In the genomic region with DNA sequence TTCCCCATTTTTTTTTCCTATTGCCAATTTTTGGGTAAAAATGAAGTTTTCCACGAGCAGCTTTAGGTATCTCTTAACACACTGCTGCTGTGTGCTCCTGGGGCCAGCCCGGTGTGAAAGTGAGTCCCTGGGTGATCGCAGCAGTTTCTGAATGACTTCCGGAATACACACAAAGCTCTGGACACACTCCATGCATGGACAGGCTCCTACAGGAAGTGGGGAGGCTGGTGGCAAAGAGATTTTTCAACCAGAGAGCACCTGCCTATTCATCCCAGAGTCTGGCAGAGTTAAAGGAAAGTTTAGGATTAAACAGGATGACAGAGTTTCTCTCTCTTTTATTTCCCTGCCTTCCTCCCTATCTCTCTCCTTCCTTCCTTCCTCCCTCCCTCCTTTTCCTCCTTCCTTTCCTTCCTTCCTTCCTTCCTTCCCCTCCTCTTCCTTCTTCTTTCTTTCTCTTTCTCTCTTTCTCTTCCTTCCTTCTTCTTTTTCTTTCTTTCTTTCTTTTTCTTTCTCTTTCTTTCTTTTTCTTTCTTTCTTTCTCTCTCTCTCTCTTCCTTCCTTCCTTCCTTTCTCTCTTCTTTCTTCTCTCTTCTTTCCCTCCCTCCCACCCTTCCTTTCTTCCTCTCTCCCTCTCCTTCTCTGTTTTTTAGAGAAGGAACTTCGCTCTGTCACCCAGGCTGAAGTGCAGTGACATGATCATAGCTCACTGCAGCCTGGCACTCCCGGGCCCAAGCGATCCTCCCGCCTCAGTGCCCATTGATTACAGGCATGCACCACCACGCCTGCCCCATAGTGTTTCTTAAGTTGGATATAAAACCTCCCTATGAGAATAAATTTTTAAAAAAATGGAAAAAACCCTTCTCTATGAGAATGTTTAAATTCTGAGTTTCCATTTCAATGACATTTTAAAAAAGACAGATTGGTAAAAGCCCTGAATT, we compare ENCODE assay signal across 11 cellular contexts. TPM values are rescaled to one million over a fixed set of nuclear protein-coding genes. Genes with fewer than 3 reads are reported as not detected.
A peak's percentile ranks its signal among the peaks of the same experiment; 100 is the strongest.
DNase-seq lines count a peak whose midpoint lies in the region; ATAC-seq, FAIRE-seq and TF ChIP-seq lines count a peak whose summit lies in the region.
"Had no signal": no experiment of that assay in that cellular context is flagged by ENCODE, and none has a peak within 500 bp of the region (broad histone marks: within the 10 kb centered on the region; RNA-seq: fewer than 3 reads in every experiment).

No MANE protein-coding gene starts in this region.

- H3K4me1 ChIP-seq in OCI-LY1 (ENCODE audit: insufficient read depth, low read length, severe bottlenecking): peaks cover 11% of the 10 kb centered on the region
- no peaks in the 10 kb centered on the region for H3K4me1 ChIP-seq in neural progenitor cell

- H3K4me2 ChIP-seq in OCI-LY1 (ENCODE audit: low read length) (no peak overlapping the region; the same call in 1 of the 2 replicates), neural progenitor cell (no peak overlapping the region)

- no peak overlapping the region for H3K4me3 Mint-ChIP-seq in neural progenitor cell
- H3K4me3 Mint-ChIP-seq: naive thymus-derived CD4-positive, alpha-beta T cell had no signal

- no peaks in the 10 kb centered on the region for H3K27me3 Mint-ChIP-seq in neural progenitor cell (ENCODE audit: insufficient read depth, low read depth)

- H3K27me3 ChIP-seq in OCI-LY1 (ENCODE audit: insufficient read depth, low read length): no peaks in the 10 kb centered on the region; the same call in 1 of the 2 replicates
- H3K27me3 ChIP-seq in neural progenitor cell: no peaks in the 10 kb centered on the region

- peaks cover 2% of the 10 kb centered on the region for H3K4me1 Mint-ChIP-seq in neural progenitor cell

- H3K27ac ChIP-seq in OCI-LY1 (ENCODE audit: low read depth, low read length, poor library complexity, severe bottlenecking) (peak overlapping the region; percentile 45), neural progenitor cell (no peak overlapping the region)

- H3K4me3 ChIP-seq in OCI-LY1 (ENCODE audit: low read depth, low read length, poor library complexity, severe bottlenecking) (no peak overlapping the region), neural progenitor cell (no peak overlapping the region)

- no peaks in the 10 kb centered on the region for H3F3A ChIP-seq in OCI-LY1 (ENCODE audit: insufficient read depth, low read length)
- no peaks in the 10 kb centered on the region for H3F3A ChIP-seq in neural progenitor cell (ENCODE audit: low read depth)

- ATAC-seq in HG02678 (IDR thresholded peaks at IDR 0.05; ENCODE audit: unreplicated experiment) (peak; percentile 64), Right ventricle myocardium superior (ENCODE audit: poor library complexity) (no peak)
- ATAC-seq: naive thymus-derived CD4-positive, alpha-beta T cell had no signal

- DNase-seq in GM18507 (ENCODE audit: extremely low spot score, insufficient read length, low read depth) (no peak), neural progenitor cell (ENCODE audit: low spot score) (no peak), Right ventricle myocardium superior (no peak), NCI-H1105 treated with DMSO at 0.1 percent for 48 hours (lab: John Stamatoyannopoulos, UW) (no peak), CD1c-positive myeloid dendritic cell (ENCODE audit: extremely low spot score) (no peak)
- DNase-seq in activated CD4-positive, CD25-positive, alpha-beta regulatory T cell treated with anti-CD3 and anti-CD28 coated beads, Interleukin-2, amount 50 U/mL, for 72 hours: no peak
- DNase-seq: activated CD8-positive, alpha-beta memory T cell treated with anti-CD3 and anti-CD28 coated beads, Interleukin-2, amount 50 U/mL, for 48 hours; naive thymus-derived CD4-positive, alpha-beta T cell had no signal

- no peaks in the 10 kb centered on the region for H4K20me1 ChIP-seq in OCI-LY1 (ENCODE audit: insufficient read depth, low read length)
- H4K20me1 ChIP-seq in neural progenitor cell (ENCODE audit: low read depth): no peaks in the 10 kb centered on the region

- H2AFZ ChIP-seq in OCI-LY1 (ENCODE audit: low read length): no peak overlapping the region
- no peak overlapping the region for H2AFZ ChIP-seq in neural progenitor cell (replicated peaks)

- H3K79me2 ChIP-seq in OCI-LY1 (ENCODE audit: insufficient read depth, low read length) (no peaks in the 10 kb centered on the region), neural progenitor cell (ENCODE audit: low read depth) (no peaks in the 10 kb centered on the region)

- H3K9me3 ChIP-seq in OCI-LY1 (ENCODE audit: low read length) (no peaks in the 10 kb centered on the region), neural progenitor cell (ENCODE audit: low read depth) (no peaks in the 10 kb centered on the region)

- no peaks in the 10 kb centered on the region; the same call in 1 of the 2 replicates for H3K36me3 ChIP-seq in OCI-LY1 (ENCODE audit: insufficient read depth, low read length)
- no peaks in the 10 kb centered on the region for H3K36me3 ChIP-seq in neural progenitor cell

- FAIRE-seq in GM18507 (lab: Jason Lieb, UNC): peak; percentile 39
- FAIRE-seq: endometrium had no signal

- no peak for TF ChIP-seq CTCF in OCI-LY1 (IDR thresholded peaks at IDR 0.05; ENCODE audit: low read length)
- no peak for TF ChIP-seq CTCF in neural progenitor cell (IDR thresholded peaks at IDR 0.05)

- intact Hi-C loops in Right ventricle myocardium superior (cut with DNase I): no loop called here

- peaks cover 2% of the 10 kb centered on the region for H3K9me3 Mint-ChIP-seq in neural progenitor cell
- H3K9me3 Mint-ChIP-seq: naive thymus-derived CD4-positive, alpha-beta T cell had no signal

- H3K27ac Mint-ChIP-seq in neural progenitor cell: peak overlapping the region; percentile 85

- no peaks in the 10 kb centered on the region for H3K36me3 Mint-ChIP-seq in neural progenitor cell
- H3K36me3 Mint-ChIP-seq: naive thymus-derived CD4-positive, alpha-beta T cell had no signal

- H3K9ac ChIP-seq in OCI-LY1 (ENCODE audit: low read length) (no peak overlapping the region), neural progenitor cell (no peak overlapping the region)

- H3K9me2 ChIP-seq in OCI-LY1 (ENCODE audit: low read depth, low read length): no peaks in the 10 kb centered on the region

RNA-seq across cellular contexts. Expression of a gene that starts 38.7 kb away (rescaled TPM):
- total RNA-seq in neural progenitor cell (ENCODE audit: low replicate concordance) (62.5 and 92.9 TPM in 2 replicates), Right ventricle myocardium superior (8.6 TPM)
